14 cellular contexts compared by ENCODE assay signal in genomic region chr10:51718804-51719291, GRCh38. TPM values are rescaled to one million over a fixed set of nuclear protein-coding genes. Genes with fewer than 3 reads are reported as not detected.
A peak's percentile ranks its signal among the peaks of the same experiment; 100 is the strongest.
DNase-seq lines count a peak whose midpoint lies in the region; ATAC-seq and TF ChIP-seq lines count a peak whose summit lies in the region.
"Had no signal": no experiment of that assay in that cellular context is flagged by ENCODE, and none has a peak within 500 bp of the region (broad histone marks: within the 10 kb centered on the region; RNA-seq: fewer than 3 reads in every experiment).

No MANE protein-coding gene starts in this region.

- H3K27ac ChIP-seq in left ventricle myocardium inferior (replicated peaks): no peak overlapping the region
- H3K27ac ChIP-seq: KMS-11, parathyroid adenoma, vagina had no signal

- no peaks in the 10 kb centered on the region for H3K9me3 ChIP-seq in left ventricle myocardium inferior (replicated peaks)
- H3K9me3 ChIP-seq: vagina had no signal

- ATAC-seq in left colon: peak; percentile 92
- ATAC-seq in HG03039 (IDR thresholded peaks at IDR 0.05; ENCODE audit: unreplicated experiment): no peak
- ATAC-seq: activated T-cell treated with anti-CD3 and anti-CD28 coated beads, Interleukin-2, amount 50 U/mL, for 4 hours had no signal

- peaks cover 3% of the 10 kb centered on the region for H3K4me1 ChIP-seq in left ventricle myocardium inferior
- H3K4me1 ChIP-seq: parathyroid adenoma, vagina had no signal

- DNase-seq in AG09319 (ENCODE audit: extremely low read depth, low read depth): peak; percentile 29
- DNase-seq in HK-2 (ENCODE audit: unreplicated experiment): peak; percentile 7
- peak; percentile 34 for DNase-seq in choroid plexus epithelial cell (ENCODE audit: low read depth)
- no peak for DNase-seq in left colon
- DNase-seq in left ventricle myocardium inferior: no peak
- no peak for DNase-seq in stimulated activated CD4-positive, alpha-beta T cell treated with anti-CD3 and anti-CD28 coated beads, Interleukin-4, amount 100 ng/mL, for 4 hours
- DNase-seq in medulla oblongata (ENCODE audit: extremely low spot score): no peak
- DNase-seq: activated T-cell treated with anti-CD3 and anti-CD28 coated beads, Interleukin-2, amount 50 U/mL, for 4 hours; anterior cingulate cortex; effector memory CD4-positive, alpha-beta T cell had no signal

- H3K4me3 ChIP-seq in choroid plexus epithelial cell (ENCODE audit: low read depth, low read length) (no peak overlapping the region), left ventricle myocardium inferior (no peak overlapping the region)
- H3K4me3 ChIP-seq: vagina had no signal

- intact Hi-C loops in left colon (cut with DNase I, micrococcal nuclease): no loop called here
- intact Hi-C loops in left ventricle myocardium inferior (cut with micrococcal nuclease): no loop called here

- no peaks in the 10 kb centered on the region for H3K36me3 ChIP-seq in left ventricle myocardium inferior
- H3K36me3 ChIP-seq: vagina had no signal

- no peaks in the 10 kb centered on the region for H3K27me3 ChIP-seq in left ventricle myocardium inferior (ENCODE audit: low read depth)
- H3K27me3 ChIP-seq: vagina had no signal

- TF ChIP-seq CTCF in AG09319 (IDR thresholded peaks at IDR 0.05; ENCODE audit: low read depth, low read length) (no peak), choroid plexus epithelial cell (conservative IDR thresholded peaks at IDR 0.05; ENCODE audit: low read depth, low read length) (no peak), left ventricle myocardium inferior (IDR thresholded peaks at IDR 0.05; ENCODE audit: borderline replicate concordance) (no peak)

RNA-seq across cellular contexts. Expression of gene CSTF2T, which starts 19.5 kb away (rescaled TPM):
- total RNA-seq in left colon: 10 to 100 TPM; 14.5 to 14.8 TPM
- 21.7 TPM for total RNA-seq in left ventricle myocardium inferior

Comparison
In these comparisons a context has a peak if more than half of its experiments do, and no peak if none do; other contexts are left out.
1. DNase-seq: peak in AG09319 (single experiment), HK-2 (single experiment) and choroid plexus epithelial cell (single experiment); none in left colon (0 of 2), left ventricle myocardium inferior (single experiment), stimulated activated CD4-positive, alpha-beta T cell treated with anti-CD3 and anti-CD28 coated beads, Interleukin-4, amount 100 ng/mL, for 4 hours (0 of 2) and medulla oblongata (single experiment).